Comparison of ENCODE assay signal across 1 cellular context in the genomic region with DNA sequence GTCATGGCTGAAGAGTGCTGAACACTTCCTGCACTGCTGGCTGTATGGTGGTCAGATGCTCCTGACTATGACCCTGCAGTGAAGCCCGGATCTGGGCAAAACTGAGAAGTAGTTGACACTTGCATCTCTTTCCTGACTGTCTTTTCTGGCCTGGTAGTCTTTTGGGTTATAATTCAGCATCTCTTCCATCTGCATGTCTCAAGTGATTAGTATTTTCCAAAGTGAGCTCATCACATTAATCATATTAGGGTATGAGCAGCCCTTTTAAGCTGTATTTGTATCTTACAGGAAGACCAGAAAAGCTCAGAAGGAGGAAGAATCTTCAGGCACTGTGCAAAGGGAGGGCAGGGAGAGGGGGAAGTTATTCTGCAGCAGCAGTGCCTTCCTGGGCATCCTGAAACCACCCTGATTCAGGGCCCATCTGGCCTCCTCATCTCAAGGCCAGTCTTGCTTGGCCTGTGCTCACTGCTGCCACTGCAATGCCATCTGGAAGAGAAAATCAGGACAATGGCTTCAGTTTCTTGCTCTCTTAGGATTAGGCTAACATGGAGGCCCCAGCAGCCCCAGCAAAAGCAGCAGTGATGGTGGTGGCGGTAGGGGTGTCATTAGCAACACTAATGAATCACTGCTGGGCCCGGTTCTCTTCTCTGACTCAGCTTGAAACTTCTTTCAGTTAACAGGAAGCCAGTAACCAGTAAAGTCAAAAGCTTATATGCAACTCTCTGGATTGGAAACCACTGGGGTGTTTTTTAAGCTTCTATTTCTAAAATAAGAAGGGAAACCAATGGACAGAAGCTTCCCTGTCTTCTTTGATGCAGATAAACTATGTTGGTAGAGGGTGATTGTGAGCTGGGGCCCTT.
TF ChIP-seq lines count a peak whose summit lies in the region.

No MANE protein-coding gene starts in this region.

TF ChIP-seq in GM12878, 131 proteins besides CTCF, POLR2A, EP300 and RAD21 (continued from another document and continues in another):
- TF ChIP-seq, protein P1, sequence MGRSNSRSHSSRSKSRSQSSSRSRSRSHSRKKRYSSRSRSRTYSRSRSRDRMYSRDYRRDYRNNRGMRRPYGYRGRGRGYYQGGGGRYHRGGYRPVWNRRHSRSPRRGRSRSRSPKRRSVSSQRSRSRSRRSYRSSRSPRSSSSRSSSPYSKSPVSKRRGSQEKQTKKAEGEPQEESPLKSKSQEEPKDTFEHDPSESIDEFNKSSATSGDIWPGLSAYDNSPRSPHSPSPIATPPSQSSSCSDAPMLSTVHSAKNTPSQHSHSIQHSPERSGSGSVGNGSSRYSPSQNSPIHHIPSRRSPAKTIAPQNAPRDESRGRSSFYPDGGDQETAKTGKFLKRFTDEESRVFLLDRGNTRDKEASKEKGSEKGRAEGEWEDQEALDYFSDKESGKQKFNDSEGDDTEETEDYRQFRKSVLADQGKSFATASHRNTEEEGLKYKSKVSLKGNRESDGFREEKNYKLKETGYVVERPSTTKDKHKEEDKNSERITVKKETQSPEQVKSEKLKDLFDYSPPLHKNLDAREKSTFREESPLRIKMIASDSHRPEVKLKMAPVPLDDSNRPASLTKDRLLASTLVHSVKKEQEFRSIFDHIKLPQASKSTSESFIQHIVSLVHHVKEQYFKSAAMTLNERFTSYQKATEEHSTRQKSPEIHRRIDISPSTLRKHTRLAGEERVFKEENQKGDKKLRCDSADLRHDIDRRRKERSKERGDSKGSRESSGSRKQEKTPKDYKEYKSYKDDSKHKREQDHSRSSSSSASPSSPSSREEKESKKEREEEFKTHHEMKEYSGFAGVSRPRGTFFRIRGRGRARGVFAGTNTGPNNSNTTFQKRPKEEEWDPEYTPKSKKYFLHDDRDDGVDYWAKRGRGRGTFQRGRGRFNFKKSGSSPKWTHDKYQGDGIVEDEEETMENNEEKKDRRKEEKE (IDR thresholded peaks at IDR 0.05): no peak
- TF ChIP-seq, protein P2, sequence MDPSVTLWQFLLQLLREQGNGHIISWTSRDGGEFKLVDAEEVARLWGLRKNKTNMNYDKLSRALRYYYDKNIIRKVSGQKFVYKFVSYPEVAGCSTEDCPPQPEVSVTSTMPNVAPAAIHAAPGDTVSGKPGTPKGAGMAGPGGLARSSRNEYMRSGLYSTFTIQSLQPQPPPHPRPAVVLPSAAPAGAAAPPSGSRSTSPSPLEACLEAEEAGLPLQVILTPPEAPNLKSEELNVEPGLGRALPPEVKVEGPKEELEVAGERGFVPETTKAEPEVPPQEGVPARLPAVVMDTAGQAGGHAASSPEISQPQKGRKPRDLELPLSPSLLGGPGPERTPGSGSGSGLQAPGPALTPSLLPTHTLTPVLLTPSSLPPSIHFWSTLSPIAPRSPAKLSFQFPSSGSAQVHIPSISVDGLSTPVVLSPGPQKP (IDR thresholded peaks at IDR 0.05; ENCODE audit: low read depth, low read length): no peak
- TF ChIP-seq POLR2AphosphoS2 (IDR thresholded peaks at IDR 0.05; ENCODE audit: low read depth, low read length) (no peak), WRNIP1 (IDR thresholded peaks at IDR 0.05; ENCODE audit: borderline replicate concordance, low read depth, low read length) (no peak), NBN (IDR thresholded peaks at IDR 0.05) (peak; percentile 79), CHD4 (IDR thresholded peaks at IDR 0.05) (no peak), NFXL1 (IDR thresholded peaks at IDR 0.05; ENCODE audit: borderline replicate concordance) (no peak), RAD51 (IDR thresholded peaks at IDR 0.05) (peak; percentile 26; the same call in 1 of the 2 replicates), TARDBP (IDR thresholded peaks at IDR 0.05; ENCODE audit: borderline replicate concordance) (no peak), MEF2A (IDR thresholded peaks at IDR 0.05; ENCODE audit: insufficient read depth, low read depth, low read length) (peak; percentile 88), SREBF1 (IDR thresholded peaks at IDR 0.05; ENCODE audit: low read length) (no peak), ZSCAN29 (IDR thresholded peaks at IDR 0.05) (no peak), CEBPB (IDR thresholded peaks at IDR 0.05; ENCODE audit: borderline replicate concordance in 1 of 2, low read depth in 2 of 2, low read length in 2 of 2) (no peak), ZNF384 (IDR thresholded peaks at IDR 0.05; ENCODE audit: borderline replicate concordance, low read depth, low read length) (no peak), RB1 (IDR thresholded peaks at IDR 0.05; ENCODE audit: borderline replicate concordance) (no peak), ZNF217 (IDR thresholded peaks at IDR 0.05) (peak; percentile 64; the same call in 1 of the 2 replicates), SMC3 (IDR thresholded peaks at IDR 0.05; ENCODE audit: borderline replicate concordance, low read length) (no peak), PML (IDR thresholded peaks at IDR 0.05; ENCODE audit: low read length) (no peak), ZZZ3 (IDR thresholded peaks at IDR 0.05; ENCODE audit: control insufficient read depth, insufficient read length, low read depth) (no peak), TCF7 (IDR thresholded peaks at IDR 0.05; ENCODE audit: borderline replicate concordance) (no peak), MEF2B (IDR thresholded peaks at IDR 0.05; ENCODE audit: partially characterized antibody, poor library complexity, severe bottlenecking) (no peak), NFYA (IDR thresholded peaks at IDR 0.05; ENCODE audit: borderline replicate concordance, low read depth, low read length) (no peak)
- TF ChIP-seq, protein P3, sequence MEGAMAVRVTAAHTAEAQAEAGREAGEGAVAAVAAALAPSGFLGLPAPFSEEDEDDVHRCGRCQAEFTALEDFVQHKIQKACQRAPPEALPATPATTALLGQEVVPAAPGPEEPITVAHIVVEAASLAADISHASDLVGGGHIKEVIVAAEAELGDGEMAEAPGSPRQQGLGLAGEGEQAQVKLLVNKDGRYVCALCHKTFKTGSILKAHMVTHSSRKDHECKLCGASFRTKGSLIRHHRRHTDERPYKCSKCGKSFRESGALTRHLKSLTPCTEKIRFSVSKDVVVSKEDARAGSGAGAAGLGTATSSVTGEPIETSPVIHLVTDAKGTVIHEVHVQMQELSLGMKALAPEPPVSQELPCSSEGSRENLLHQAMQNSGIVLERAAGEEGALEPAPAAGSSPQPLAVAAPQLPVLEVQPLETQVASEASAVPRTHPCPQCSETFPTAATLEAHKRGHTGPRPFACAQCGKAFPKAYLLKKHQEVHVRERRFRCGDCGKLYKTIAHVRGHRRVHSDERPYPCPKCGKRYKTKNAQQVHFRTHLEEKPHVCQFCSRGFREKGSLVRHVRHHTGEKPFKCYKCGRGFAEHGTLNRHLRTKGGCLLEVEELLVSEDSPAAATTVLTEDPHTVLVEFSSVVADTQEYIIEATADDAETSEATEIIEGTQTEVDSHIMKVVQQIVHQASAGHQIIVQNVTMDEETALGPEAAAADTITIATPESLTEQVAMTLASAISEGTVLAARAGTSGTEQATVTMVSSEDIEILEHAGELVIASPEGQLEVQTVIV (IDR thresholded peaks at IDR 0.05; ENCODE audit: borderline replicate concordance, partially characterized antibody): no peak
- TF ChIP-seq, protein P4, sequence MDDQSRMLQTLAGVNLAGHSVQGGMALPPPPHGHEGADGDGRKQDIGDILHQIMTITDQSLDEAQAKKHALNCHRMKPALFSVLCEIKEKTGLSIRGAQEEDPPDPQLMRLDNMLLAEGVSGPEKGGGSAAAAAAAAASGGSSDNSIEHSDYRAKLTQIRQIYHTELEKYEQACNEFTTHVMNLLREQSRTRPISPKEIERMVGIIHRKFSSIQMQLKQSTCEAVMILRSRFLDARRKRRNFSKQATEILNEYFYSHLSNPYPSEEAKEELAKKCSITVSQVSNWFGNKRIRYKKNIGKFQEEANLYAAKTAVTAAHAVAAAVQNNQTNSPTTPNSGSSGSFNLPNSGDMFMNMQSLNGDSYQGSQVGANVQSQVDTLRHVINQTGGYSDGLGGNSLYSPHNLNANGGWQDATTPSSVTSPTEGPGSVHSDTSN (IDR thresholded peaks at IDR 0.05; ENCODE audit: insufficient replicate concordance, low read depth, low read length): peak; percentile 39
- TF ChIP-seq, protein P5, sequence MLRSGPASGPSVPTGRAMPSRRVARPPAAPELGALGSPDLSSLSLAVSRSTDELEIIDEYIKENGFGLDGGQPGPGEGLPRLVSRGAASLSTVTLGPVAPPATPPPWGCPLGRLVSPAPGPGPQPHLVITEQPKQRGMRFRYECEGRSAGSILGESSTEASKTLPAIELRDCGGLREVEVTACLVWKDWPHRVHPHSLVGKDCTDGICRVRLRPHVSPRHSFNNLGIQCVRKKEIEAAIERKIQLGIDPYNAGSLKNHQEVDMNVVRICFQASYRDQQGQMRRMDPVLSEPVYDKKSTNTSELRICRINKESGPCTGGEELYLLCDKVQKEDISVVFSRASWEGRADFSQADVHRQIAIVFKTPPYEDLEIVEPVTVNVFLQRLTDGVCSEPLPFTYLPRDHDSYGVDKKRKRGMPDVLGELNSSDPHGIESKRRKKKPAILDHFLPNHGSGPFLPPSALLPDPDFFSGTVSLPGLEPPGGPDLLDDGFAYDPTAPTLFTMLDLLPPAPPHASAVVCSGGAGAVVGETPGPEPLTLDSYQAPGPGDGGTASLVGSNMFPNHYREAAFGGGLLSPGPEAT (IDR thresholded peaks at IDR 0.05; ENCODE audit: low read depth): peak; percentile 84
- TF ChIP-seq, protein P6, sequence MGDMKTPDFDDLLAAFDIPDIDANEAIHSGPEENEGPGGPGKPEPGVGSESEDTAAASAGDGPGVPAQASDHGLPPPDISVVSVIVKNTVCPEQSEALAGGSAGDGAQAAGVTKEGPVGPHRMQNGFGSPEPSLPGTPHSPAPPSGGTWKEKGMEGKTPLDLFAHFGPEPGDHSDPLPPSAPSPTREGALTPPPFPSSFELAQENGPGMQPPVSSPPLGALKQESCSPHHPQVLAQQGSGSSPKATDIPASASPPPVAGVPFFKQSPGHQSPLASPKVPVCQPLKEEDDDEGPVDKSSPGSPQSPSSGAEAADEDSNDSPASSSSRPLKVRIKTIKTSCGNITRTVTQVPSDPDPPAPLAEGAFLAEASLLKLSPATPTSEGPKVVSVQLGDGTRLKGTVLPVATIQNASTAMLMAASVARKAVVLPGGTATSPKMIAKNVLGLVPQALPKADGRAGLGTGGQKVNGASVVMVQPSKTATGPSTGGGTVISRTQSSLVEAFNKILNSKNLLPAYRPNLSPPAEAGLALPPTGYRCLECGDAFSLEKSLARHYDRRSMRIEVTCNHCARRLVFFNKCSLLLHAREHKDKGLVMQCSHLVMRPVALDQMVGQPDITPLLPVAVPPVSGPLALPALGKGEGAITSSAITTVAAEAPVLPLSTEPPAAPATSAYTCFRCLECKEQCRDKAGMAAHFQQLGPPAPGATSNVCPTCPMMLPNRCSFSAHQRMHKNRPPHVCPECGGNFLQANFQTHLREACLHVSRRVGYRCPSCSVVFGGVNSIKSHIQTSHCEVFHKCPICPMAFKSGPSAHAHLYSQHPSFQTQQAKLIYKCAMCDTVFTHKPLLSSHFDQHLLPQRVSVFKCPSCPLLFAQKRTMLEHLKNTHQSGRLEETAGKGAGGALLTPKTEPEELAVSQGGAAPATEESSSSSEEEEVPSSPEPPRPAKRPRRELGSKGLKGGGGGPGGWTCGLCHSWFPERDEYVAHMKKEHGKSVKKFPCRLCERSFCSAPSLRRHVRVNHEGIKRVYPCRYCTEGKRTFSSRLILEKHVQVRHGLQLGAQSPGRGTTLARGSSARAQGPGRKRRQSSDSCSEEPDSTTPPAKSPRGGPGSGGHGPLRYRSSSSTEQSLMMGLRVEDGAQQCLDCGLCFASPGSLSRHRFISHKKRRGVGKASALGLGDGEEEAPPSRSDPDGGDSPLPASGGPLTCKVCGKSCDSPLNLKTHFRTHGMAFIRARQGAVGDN (IDR thresholded peaks at IDR 0.05): peak; percentile 88
- TF ChIP-seq, protein P7, sequence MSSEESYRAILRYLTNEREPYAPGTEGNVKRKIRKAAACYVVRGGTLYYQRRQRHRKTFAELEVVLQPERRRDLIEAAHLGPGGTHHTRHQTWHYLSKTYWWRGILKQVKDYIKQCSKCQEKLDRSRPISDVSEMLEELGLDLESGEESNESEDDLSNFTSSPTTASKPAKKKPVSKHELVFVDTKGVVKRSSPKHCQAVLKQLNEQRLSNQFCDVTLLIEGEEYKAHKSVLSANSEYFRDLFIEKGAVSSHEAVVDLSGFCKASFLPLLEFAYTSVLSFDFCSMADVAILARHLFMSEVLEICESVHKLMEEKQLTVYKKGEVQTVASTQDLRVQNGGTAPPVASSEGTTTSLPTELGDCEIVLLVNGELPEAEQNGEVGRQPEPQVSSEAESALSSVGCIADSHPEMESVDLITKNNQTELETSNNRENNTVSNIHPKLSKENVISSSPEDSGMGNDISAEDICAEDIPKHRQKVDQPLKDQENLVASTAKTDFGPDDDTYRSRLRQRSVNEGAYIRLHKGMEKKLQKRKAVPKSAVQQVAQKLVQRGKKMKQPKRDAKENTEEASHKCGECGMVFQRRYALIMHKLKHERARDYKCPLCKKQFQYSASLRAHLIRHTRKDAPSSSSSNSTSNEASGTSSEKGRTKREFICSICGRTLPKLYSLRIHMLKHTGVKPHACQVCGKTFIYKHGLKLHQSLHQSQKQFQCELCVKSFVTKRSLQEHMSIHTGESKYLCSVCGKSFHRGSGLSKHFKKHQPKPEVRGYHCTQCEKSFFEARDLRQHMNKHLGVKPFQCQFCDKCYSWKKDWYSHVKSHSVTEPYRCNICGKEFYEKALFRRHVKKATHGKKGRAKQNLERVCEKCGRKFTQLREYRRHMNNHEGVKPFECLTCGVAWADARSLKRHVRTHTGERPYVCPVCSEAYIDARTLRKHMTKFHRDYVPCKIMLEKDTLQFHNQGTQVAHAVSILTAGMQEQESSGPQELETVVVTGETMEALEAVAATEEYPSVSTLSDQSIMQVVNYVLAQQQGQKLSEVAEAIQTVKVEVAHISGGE (CRISPR knock-in tag; IDR thresholded peaks at IDR 0.05): no peak
- TF ChIP-seq, protein P8, sequence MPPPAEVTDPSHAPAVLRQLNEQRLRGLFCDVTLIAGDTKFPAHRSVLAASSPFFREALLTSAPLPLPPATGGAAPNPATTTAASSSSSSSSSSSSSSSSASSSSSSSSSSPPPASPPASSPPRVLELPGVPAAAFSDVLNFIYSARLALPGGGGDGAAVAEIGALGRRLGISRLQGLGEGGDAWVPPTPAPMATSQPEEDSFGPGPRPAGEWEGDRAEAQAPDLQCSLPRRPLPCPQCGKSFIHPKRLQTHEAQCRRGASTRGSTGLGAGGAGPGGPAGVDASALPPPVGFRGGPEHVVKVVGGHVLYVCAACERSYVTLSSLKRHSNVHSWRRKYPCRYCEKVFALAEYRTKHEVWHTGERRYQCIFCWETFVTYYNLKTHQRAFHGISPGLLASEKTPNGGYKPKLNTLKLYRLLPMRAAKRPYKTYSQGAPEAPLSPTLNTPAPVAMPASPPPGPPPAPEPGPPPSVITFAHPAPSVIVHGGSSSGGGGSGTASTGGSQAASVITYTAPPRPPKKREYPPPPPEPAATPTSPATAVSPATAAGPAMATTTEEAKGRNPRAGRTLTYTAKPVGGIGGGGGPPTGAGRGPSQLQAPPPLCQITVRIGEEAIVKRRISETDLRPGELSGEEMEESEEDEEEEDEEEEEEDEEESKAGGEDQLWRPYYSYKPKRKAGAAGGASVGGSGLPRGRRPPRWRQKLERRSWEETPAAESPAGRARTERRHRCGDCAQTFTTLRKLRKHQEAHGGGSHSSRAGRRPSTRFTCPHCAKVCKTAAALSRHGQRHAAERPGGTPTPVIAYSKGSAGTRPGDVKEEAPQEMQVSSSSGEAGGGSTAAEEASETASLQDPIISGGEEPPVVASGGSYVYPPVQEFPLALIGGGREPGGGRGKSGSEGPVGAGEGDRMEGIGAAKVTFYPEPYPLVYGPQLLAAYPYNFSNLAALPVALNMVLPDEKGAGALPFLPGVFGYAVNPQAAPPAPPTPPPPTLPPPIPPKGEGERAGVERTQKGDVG (CRISPR knock-in tag; IDR thresholded peaks at IDR 0.05): no peak
